In the genomic region with DNA sequence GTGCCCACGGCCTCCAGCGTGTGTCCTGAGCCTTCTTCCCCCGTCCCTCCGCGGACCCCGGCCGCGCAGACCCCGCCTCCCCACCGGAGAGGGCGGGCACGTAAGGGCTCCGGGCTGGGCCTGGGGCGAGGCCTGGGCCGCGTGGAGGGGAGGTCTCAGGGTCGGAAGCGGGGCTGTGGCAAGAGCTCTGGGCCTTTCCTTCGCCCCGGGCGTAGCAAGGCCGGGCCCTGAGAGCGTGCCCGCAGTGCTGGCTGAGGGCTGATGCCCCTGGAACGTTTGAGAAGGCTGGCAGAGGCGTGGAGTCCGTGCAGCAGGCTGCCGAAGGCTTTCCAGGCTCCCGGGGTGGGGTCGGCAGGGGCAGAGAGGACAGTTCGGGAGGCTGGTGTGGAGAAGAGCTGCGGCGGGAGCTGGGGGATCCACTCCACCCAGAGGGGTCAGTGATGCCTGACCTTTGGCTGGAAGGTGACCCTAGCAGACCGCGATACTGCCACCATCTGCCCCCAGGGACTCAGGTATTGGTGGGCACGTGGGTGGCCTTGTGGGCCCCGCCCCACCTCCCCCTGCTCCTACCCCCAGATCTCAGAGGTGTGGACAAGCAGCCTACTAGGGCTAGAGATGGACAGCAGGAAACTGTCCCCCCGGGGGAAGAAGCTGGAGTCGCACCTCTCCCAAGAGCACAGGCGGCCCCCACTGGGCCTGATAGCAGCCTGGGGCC, we compare ENCODE assay signal across 8 cellular contexts. TPM values are rescaled to one million over a fixed set of nuclear protein-coding genes. Genes with fewer than 3 reads are reported as not detected.
DNase-seq lines count a peak whose midpoint lies in the region; ATAC-seq and TF ChIP-seq lines count a peak whose summit lies in the region.

No MANE protein-coding gene starts in this region.

- H2BK5ac ChIP-seq in mesenchymal stem cell (ENCODE audit: low read depth, low read length, poor library complexity, severe bottlenecking) = no peak overlapping the region

- peak overlapping the region; percentile 81 for H2AK5ac ChIP-seq in mesenchymal stem cell (ENCODE audit: low read length, severe bottlenecking)

- peaks cover 70% of the 10 kb centered on the region for H3K4me1 Mint-ChIP-seq in dendritic cell treated with granulocyte-macrophage colony-stimulating factor and Interleukin-4, amounts not matched to agents 40 ng/mL and 50 ng/mL, for 4 days (ENCODE audit: low read depth)

- no peaks in the 10 kb centered on the region for H3K27me3 Mint-ChIP-seq in dendritic cell treated with granulocyte-macrophage colony-stimulating factor and Interleukin-4, amounts not matched to agents 40 ng/mL and 50 ng/mL, for 4 days

- H3K9me3 Mint-ChIP-seq in dendritic cell treated with granulocyte-macrophage colony-stimulating factor and Interleukin-4, amounts not matched to agents 40 ng/mL and 50 ng/mL, for 4 days = no peaks in the 10 kb centered on the region

- H3K18ac ChIP-seq in mesenchymal stem cell (ENCODE audit: low read depth in 1 of 2, low read length in 2 of 2) = peak overlapping the region; percentile 77 to 88

- H2BK120ac ChIP-seq in mesenchymal stem cell (ENCODE audit: low read depth, low read length) = peak overlapping the region; percentile 71

- intact Hi-C loops in dendritic cell treated with granulocyte-macrophage colony-stimulating factor and Interleukin-4, amounts not matched to agents 40 ng/mL and 50 ng/mL, for 4 days (cut with micrococcal nuclease) = loop anchor here (1.0 kb wide), 1 partner anchor 9 kb away; no protein-coding TSS in a partner anchor
- intact Hi-C loops in uterus (cut with DNase I; ENCODE audit: low total_unique reads) = no loop called here

- H3K36me3 ChIP-seq in BLaER1 (peaks cover 26% of the 10 kb centered on the region), SJCRH30 (peaks cover 20% of the 10 kb centered on the region), mesenchymal stem cell (ENCODE audit: control insufficient read depth in 1 of 2, insufficient read depth in 2 of 2, low read depth in 1 of 2, low read length in 2 of 2) (peaks cover 26 to 41% of the 10 kb centered on the region in 2 experiments), uterus (no peaks in the 10 kb centered on the region)

- H3K36me3 Mint-ChIP-seq in dendritic cell treated with granulocyte-macrophage colony-stimulating factor and Interleukin-4, amounts not matched to agents 40 ng/mL and 50 ng/mL, for 4 days (ENCODE audit: low read depth) = peaks cover 47% of the 10 kb centered on the region

- peak overlapping the region; percentile 90 for H3K9ac ChIP-seq in BLaER1
- peak overlapping the region; percentile 93 for H3K9ac ChIP-seq in mesenchymal stem cell (ENCODE audit: low read length)

- peak overlapping the region; percentile 35 to 87 for H3K14ac ChIP-seq in mesenchymal stem cell (ENCODE audit: low read length in 2 of 2)

- peaks cover 20% of the 10 kb centered on the region for H3K79me1 ChIP-seq in mesenchymal stem cell (replicated peaks; ENCODE audit: low read length, poor library complexity, severe bottlenecking)

- H3K4me2 ChIP-seq in BLaER1 (peak overlapping the region; percentile 100), mesenchymal stem cell (ENCODE audit: low read length, poor library complexity, severe bottlenecking) (peak overlapping the region; percentile 93)

- H2AFZ ChIP-seq in mesenchymal stem cell (ENCODE audit: low read depth, low read length) = peak overlapping the region; percentile 87

- peak overlapping the region; percentile 93 for H3K4me3 Mint-ChIP-seq in dendritic cell treated with granulocyte-macrophage colony-stimulating factor and Interleukin-4, amounts not matched to agents 40 ng/mL and 50 ng/mL, for 4 days

- peak overlapping the region; percentile 98 for H3K27ac ChIP-seq in BLaER1
- peak overlapping the region; percentile 81 for H3K27ac ChIP-seq in SJCRH30
- no peak overlapping the region for H3K27ac ChIP-seq in mesenchymal stem cell (ENCODE audit: low read length, poor library complexity, severe bottlenecking)
- H3K27ac ChIP-seq in uterus = peak overlapping the region; percentile 85 to 86

- no peaks in the 10 kb centered on the region for H3K27me3 ChIP-seq in BLaER1
- no peaks in the 10 kb centered on the region for H3K27me3 ChIP-seq in SJCRH30
- H3K27me3 ChIP-seq in mesenchymal stem cell (ENCODE audit: control insufficient read depth in 1 of 2, insufficient read depth in 1 of 2, low read length in 2 of 2) = no peaks in the 10 kb centered on the region
- no peaks in the 10 kb centered on the region for H3K27me3 ChIP-seq in uterus

- WGBS in mesenchymal stem cell = 58% methylated on average over 40 of the region's 40 CpGs

- no peak for TF ChIP-seq POLR2A in uterus (IDR thresholded peaks at IDR 0.05)

- H3K4me1 ChIP-seq in BLaER1 (peaks cover 68% of the 10 kb centered on the region), SJCRH30 (peaks cover 13% of the 10 kb centered on the region), mesenchymal stem cell (ENCODE audit: control insufficient read depth, insufficient read depth, low read depth, low read length) (peaks cover 21% of the 10 kb centered on the region), uterus (peaks cover 0 to 5% of the 10 kb centered on the region in 2 donors)

- no peak for TF ChIP-seq CTCF in uterus (IDR thresholded peaks at IDR 0.05)

- peak overlapping the region; percentile 87 for H4K91ac ChIP-seq in mesenchymal stem cell (ENCODE audit: low read length)

- H3K27ac Mint-ChIP-seq in dendritic cell treated with granulocyte-macrophage colony-stimulating factor and Interleukin-4, amounts not matched to agents 40 ng/mL and 50 ng/mL, for 4 days = peak overlapping the region; percentile 93

- H2BK12ac ChIP-seq in mesenchymal stem cell (ENCODE audit: low read length in 2 of 2) = peak overlapping the region in 1 of 2 experiments; percentile 68

- H2BK15ac ChIP-seq in mesenchymal stem cell (ENCODE audit: low read depth, poor library complexity, severe bottlenecking) = peak overlapping the region; percentile 12

- DNase-seq in SJCRH30 = peak; percentile 30 to 74
- no peak for DNase-seq in mesenchymal stem cell
- no peak for DNase-seq in uterus
- no peak for DNase-seq in germinal center (ENCODE audit: low spot score)

- H3K23ac ChIP-seq in mesenchymal stem cell (ENCODE audit: low read length in 2 of 2) = no peak overlapping the region

- ATAC-seq in GM19023 (IDR thresholded peaks at IDR 0.05; ENCODE audit: unreplicated experiment) (peak; percentile 48), HG03342 (IDR thresholded peaks at IDR 0.05; ENCODE audit: unreplicated experiment) (peak; percentile 34)

- H3K4ac ChIP-seq in mesenchymal stem cell (ENCODE audit: low read depth in 1 of 2, low read length in 2 of 2) = peak overlapping the region; percentile 95

- H4K20me1 ChIP-seq in BLaER1 = peaks cover 11% of the 10 kb centered on the region; the same call in 1 of the 2 replicates

- H3K4me3 ChIP-seq in BLaER1 (peak overlapping the region; percentile 73), SJCRH30 (peak overlapping the region; percentile 69), mesenchymal stem cell (ENCODE audit: insufficient read depth in 1 of 2, low read depth in 1 of 2, low read length in 2 of 2) (peak overlapping the region; percentile 65 to 92), uterus (peak overlapping the region; percentile 79 to 88)

- 0 out of 2 replicates have a peak, but pooled peaks cover 6% of the 10 kb centered on the region for H3K9me3 ChIP-seq in BLaER1
- peaks cover 14% of the 10 kb centered on the region; the same call in 1 of the 2 replicates for H3K9me3 ChIP-seq in SJCRH30 (replicated peaks)
- H3K9me3 ChIP-seq in mesenchymal stem cell (ENCODE audit: control insufficient read depth, low read length) = no peaks in the 10 kb centered on the region
- H3K9me3 ChIP-seq in uterus = no peaks in the 10 kb centered on the region

- peak overlapping the region; percentile 98 for H4K8ac ChIP-seq in mesenchymal stem cell (ENCODE audit: low read length)

RNA-seq across cellular contexts. Expression of gene TEX22, which starts 0.5 kb away (rescaled TPM):
- total RNA-seq in SJCRH30 (2014; rRNA removed; shearing (Covaris generic)) = 0.06 and 0.20 TPM in 2 replicates
- polyA plus RNA-seq in mesenchymal stem cell (2013, experiment 1 of 2) = 0.06 TPM
- polyA plus RNA-seq in mesenchymal stem cell (2013, experiment 2 of 2) = 0.04 TPM
- total RNA-seq in uterus = 1 to 10 TPM in 2 of 4 donors, not detected in 2; 1.1 to 3.8 TPM

RNA-seq across cellular contexts. Expression of gene MTA1, which starts 20.7 kb away (rescaled TPM):
- 91.7 and 117 TPM in 2 replicates for total RNA-seq in SJCRH30 (2014; rRNA removed; shearing (Covaris generic))
- 66.6 TPM for polyA plus RNA-seq in mesenchymal stem cell (2013, experiment 1 of 2)
- polyA plus RNA-seq in mesenchymal stem cell (2013, experiment 2 of 2) = 63.2 TPM
- total RNA-seq in uterus = 100 to 1,000 TPM in 2 of 4 donors, 10 to 100 TPM in 2; 62.9 to 218 (median 108) TPM

Comparison
In these comparisons a context has a peak if more than half of its experiments do, and no peak if none do; other contexts are left out.
1. DNase-seq: peak in SJCRH30 (2 of 2); none in mesenchymal stem cell (single experiment), uterus (0 of 2) and germinal center (single experiment).
2. Peak in every context shown above with its lines, with median percentiles within 50 percentile points of each other: H3K4me3 ChIP-seq.